30 cellular contexts compared by ENCODE assay signal in the genomic region with DNA sequence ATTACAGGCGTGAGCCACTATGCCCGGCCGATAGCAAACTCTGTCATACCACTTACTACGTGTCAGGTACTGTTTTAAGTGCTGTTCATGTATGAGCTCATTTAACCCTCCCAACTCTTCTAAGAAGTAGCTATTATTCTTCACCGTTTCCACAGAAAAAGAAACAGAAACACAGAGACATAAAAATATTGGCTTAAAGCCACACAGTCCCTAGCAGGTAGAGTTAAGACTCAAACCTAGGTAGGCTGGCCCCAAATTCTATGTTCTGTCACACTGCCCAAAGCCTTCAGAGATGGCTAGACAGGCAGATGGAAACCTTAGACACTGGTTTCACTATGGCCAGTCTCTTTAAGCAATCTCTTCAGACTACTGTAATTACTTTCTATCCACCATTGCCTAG.
DNase-seq lines count a peak whose midpoint lies in the region; ATAC-seq and TF ChIP-seq lines count a peak whose summit lies in the region.
"Had no signal": no experiment of that assay in that cellular context is flagged by ENCODE, and none has a peak within 500 bp of the region (broad histone marks: within the 10 kb centered on the region; RNA-seq: fewer than 3 reads in every experiment).

No MANE protein-coding gene starts in this region.

- H3K27ac Mint-ChIP-seq in osteocyte (ENCODE audit: unreplicated experiment), result no peak overlapping the region
- H3K27ac Mint-ChIP-seq: activated CD4-positive, alpha-beta T cell treated with anti-CD3 and anti-CD28 coated beads, Interleukin-2, amount 10 ng/mL, durations not matched to agents 24 days and 14 days; activated naive CD4-positive, alpha-beta T cell treated with anti-CD3 and anti-CD28 coated beads for 36 hours; B cell; immature natural killer cell had no signal

- peak overlapping the region in 1 of 3 donors; percentile 16 for H3K27ac ChIP-seq in right lobe of liver
- H3K27ac ChIP-seq: epithelial cell of prostate, prostate gland, tibial nerve, VCaP had no signal

- no peaks in the 10 kb centered on the region for H3K9me3 ChIP-seq in right lobe of liver
- H3K9me3 ChIP-seq: prostate gland, tibial nerve had no signal

- 41% methylated on average over 5 of the region's 5 CpGs for WGBS in right lobe of liver (ENCODE audit: insufficient coverage, low coverage, low lambda C conversion rate, missing lambda C conversion rate)

- no peak overlapping the region for H3K4me3 Mint-ChIP-seq in osteocyte (ENCODE audit: unreplicated experiment)
- H3K4me3 Mint-ChIP-seq: activated CD4-positive, alpha-beta T cell treated with anti-CD3 and anti-CD28 coated beads, Interleukin-2, amount 10 ng/mL, durations not matched to agents 24 days and 14 days; activated naive CD4-positive, alpha-beta T cell treated with anti-CD3 and anti-CD28 coated beads for 36 hours; B cell; immature natural killer cell had no signal

- no peaks in the 10 kb centered on the region for H3K9me3 Mint-ChIP-seq in osteocyte (ENCODE audit: unreplicated experiment)
- H3K9me3 Mint-ChIP-seq: activated CD4-positive, alpha-beta T cell treated with anti-CD3 and anti-CD28 coated beads, Interleukin-2, amount 10 ng/mL, durations not matched to agents 24 days and 14 days; activated naive CD4-positive, alpha-beta T cell treated with anti-CD3 and anti-CD28 coated beads for 36 hours; immature natural killer cell had no signal

- no peak for TF ChIP-seq CTCF in GM12865 (IDR thresholded peaks at IDR 0.05; ENCODE audit: insufficient read depth, low read depth, low read length, missing control alignments)
- no peak for TF ChIP-seq CTCF in right lobe of liver (IDR thresholded peaks at IDR 0.05)
- TF ChIP-seq CTCF in osteocyte (IDR thresholded peaks at IDR 0.05), result no peak

- H3K36me3 Mint-ChIP-seq in osteocyte (ENCODE audit: unreplicated experiment), result no peaks in the 10 kb centered on the region
- H3K36me3 Mint-ChIP-seq: immature natural killer cell had no signal

- peaks cover 42% of the 10 kb centered on the region for H3K4me1 Mint-ChIP-seq in osteocyte (ENCODE audit: unreplicated experiment)
- H3K4me1 Mint-ChIP-seq: activated CD4-positive, alpha-beta T cell treated with anti-CD3 and anti-CD28 coated beads, Interleukin-2, amount 10 ng/mL, durations not matched to agents 24 days and 14 days; B cell; immature natural killer cell had no signal

- H3K27me3 Mint-ChIP-seq in osteocyte (ENCODE audit: unreplicated experiment), result no peaks in the 10 kb centered on the region
- H3K27me3 Mint-ChIP-seq: B cell had no signal

- no peaks in the 10 kb centered on the region for H3K36me3 ChIP-seq in right lobe of liver
- H3K36me3 ChIP-seq: prostate gland, tibial nerve had no signal

- ATAC-seq in GM21515 (IDR thresholded peaks at IDR 0.05; ENCODE audit: unreplicated experiment) (peak; percentile 61), HG03565 (IDR thresholded peaks at IDR 0.05; ENCODE audit: unreplicated experiment) (peak; percentile 35), right lobe of liver (peak; percentile 27 to 59 (median 47)), esophagus mucosa (no peak)
- ATAC-seq: left cardiac atrium, sciatic nerve had no signal

- peak; percentile 41 for DNase-seq in GM12865 (ENCODE audit: low read depth)
- no peak for DNase-seq in right lobe of liver
- DNase-seq in osteocyte (ENCODE audit: extremely low spot score, unreplicated experiment), result no peak
- no peak for DNase-seq in HK-2 (ENCODE audit: unreplicated experiment)
- no peak for DNase-seq in NCI-H2081 (lab: John Stamatoyannopoulos, UW)
- DNase-seq: ACHN; activated CD4-positive, alpha-beta T cell treated with anti-CD3 and anti-CD28 coated beads, Interleukin-2, amount 10 ng/mL, durations not matched to agents 24 days and 14 days; activated naive CD4-positive, alpha-beta T cell treated with anti-CD3 and anti-CD28 coated beads for 36 hours; caudate nucleus; cortex of kidney; DMS 273 treated with DMSO at 0.1 percent for 48 hours; effector memory CD4-positive, alpha-beta T cell; hypothalamus; immature natural killer cell; left cardiac atrium; mammary epithelial cell; NCI-H1048; SIG-M5; stimulated activated CD4-positive, alpha-beta T cell treated with anti-CD3 and anti-CD28 coated beads, Interleukin-4, amount 100 ng/mL, for 1 hour; SW 1271; T-helper 9 cell had no signal

- no peaks in the 10 kb centered on the region for H3K27me3 ChIP-seq in right lobe of liver
- H3K27me3 ChIP-seq: tibial nerve had no signal

- H3K4me1 ChIP-seq in right lobe of liver, result peaks cover 0 to 15% (median 0%) of the 10 kb centered on the region in 4 donors
- H3K4me1 ChIP-seq: prostate gland had no signal

- H3K4me3 ChIP-seq in GM12865 (ENCODE audit: low read depth, low read length), result no peak overlapping the region
- H3K4me3 ChIP-seq in right lobe of liver, result peak overlapping the region in 1 of 3 donors; percentile 2
- H3K4me3 ChIP-seq: prostate gland, tibial nerve had no signal

- intact Hi-C loops in right lobe of liver (cut with DNase I), result no loop called here

- TF ChIP-seq POLR2A in right lobe of liver (IDR thresholded peaks at IDR 0.05), result no peak
